ENCODE assay signal across 1 cellular context in the genomic region with DNA sequence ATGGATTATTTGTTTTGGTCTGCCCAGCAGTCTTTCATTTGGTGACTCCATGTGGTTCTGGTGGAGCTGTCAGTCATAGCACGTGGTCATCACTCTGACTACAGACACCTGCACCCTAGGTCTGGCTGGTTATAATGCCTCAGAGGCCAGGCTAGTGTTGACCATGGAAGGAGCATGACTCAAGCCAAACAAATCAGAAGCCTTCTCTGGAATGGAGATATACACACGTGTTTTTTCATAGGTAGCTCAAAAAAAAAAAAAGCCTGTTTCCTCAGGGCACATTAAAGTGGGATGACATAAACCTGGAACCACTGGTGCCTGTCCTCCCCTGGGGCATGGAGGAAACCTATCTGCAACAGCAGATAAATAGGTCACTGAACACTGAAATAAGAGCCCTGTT.
TF ChIP-seq lines count a peak whose summit lies in the region.

No MANE protein-coding gene starts in this region.

TF ChIP-seq in H1, 55 proteins besides CTCF, POLR2A, EP300 and RAD21:
- no peak for TF ChIP-seq BRCA1 (IDR thresholded peaks at IDR 0.05; ENCODE audit: low read depth, low read length)
- no peak for TF ChIP-seq RFX5 (IDR thresholded peaks at IDR 0.05; ENCODE audit: borderline replicate concordance, low read depth, low read length)
- TF ChIP-seq KDM1A (IDR thresholded peaks at IDR 0.05; ENCODE audit: borderline replicate concordance, low read length): no peak
- no peak for TF ChIP-seq SIN3A (conservative IDR thresholded peaks at IDR 0.05 in 1 of 2, IDR thresholded peaks at IDR 0.05 in 1 of 2; ENCODE audit: low read depth in 1 of 2, low read length in 2 of 2)
